Comparison of ENCODE assay signal across 8 cellular contexts in the genomic region with DNA sequence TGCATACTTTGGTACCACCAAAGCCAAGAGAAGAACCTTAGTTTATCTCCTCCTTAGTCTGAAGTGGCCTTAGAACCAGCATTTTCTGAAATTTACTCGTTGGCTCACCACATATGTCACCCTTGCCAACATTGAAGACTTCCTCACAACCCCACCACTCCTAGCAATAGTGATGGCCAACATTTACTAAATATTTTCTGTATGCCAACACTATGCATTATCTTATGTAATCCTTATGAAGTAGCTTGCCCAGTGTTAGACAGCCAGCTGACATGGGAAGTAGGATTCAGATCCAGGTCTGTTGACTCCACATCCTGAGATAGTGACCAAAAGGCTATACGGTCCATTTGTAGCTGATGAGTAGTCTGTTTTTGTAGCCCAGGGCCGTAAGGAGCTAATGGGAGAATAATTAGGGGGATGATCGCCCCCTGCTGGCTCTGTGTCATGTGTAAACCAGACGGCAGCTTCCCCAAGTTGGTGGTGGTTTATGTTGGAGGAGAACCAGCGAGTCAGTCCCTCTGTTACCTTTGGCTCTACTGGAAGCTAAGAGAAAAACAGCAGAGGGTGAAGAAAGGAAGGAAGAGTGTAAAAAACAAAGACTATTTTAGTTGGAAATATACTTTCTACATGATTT.
A peak's percentile ranks its signal among the peaks of the same experiment; 100 is the strongest.
DNase-seq lines count a peak whose midpoint lies in the region; ATAC-seq, FAIRE-seq and TF ChIP-seq lines count a peak whose summit lies in the region.

No MANE protein-coding gene starts in this region.

- peak; percentile 86 for ATAC-seq in GM21390 (IDR thresholded peaks at IDR 0.05; ENCODE audit: unreplicated experiment)

- H3K36me3 ChIP-seq in cardiac muscle cell: no peaks in the 10 kb centered on the region

- H3K27me3 ChIP-seq in cardiac muscle cell: no peaks in the 10 kb centered on the region

- peaks cover 11% of the 10 kb centered on the region for H3K4me1 ChIP-seq in cardiac muscle cell (ENCODE audit: low read depth)

- peak; percentile 75 for TF ChIP-seq CTCF in cardiac muscle cell (IDR thresholded peaks at IDR 0.05; ENCODE audit: low read depth, low read length)

- H3K27ac ChIP-seq in cardiac muscle cell: no peak overlapping the region

- peak; percentile 63 for DNase-seq in CD1c-positive myeloid dendritic cell (ENCODE audit: extremely low spot score)
- DNase-seq in NAMALWA (ENCODE audit: low spot score): peak; percentile 77
- DNase-seq in SKM-1 (lab: John Stamatoyannopoulos, UW; ENCODE audit: unreplicated experiment): peak; percentile 59
- peak; percentile 16 for DNase-seq in activated naive CD8-positive, alpha-beta T cell treated with anti-CD3 and anti-CD28 coated beads, Interleukin-2, amount 50 U/mL, for 16 hours (ENCODE audit: low read depth, low spot score)
- DNase-seq in cardiac muscle cell (ENCODE audit: low read depth in 1 of 2, low spot score in 1 of 2): peak; percentile 86 to 97
- peak; percentile 72 for DNase-seq in pulmonary artery endothelial cell (ENCODE audit: low read depth, low spot score)
- DNase-seq in urothelium cell line (ENCODE audit: low spot score): peak; percentile 67

- no peak for FAIRE-seq in urothelium cell line (lab: Jason Lieb, UNC)

- no peak overlapping the region for H3K4me3 ChIP-seq in cardiac muscle cell

- H3K9me3 ChIP-seq in cardiac muscle cell (ENCODE audit: low read depth): no peaks in the 10 kb centered on the region

Comparison
In these comparisons a context has a peak if more than half of its experiments do, and no peak if none do; other contexts are left out.
1. DNase-seq: peak in every context shown above with its lines; median percentile 92 in cardiac muscle cell; 77 in NAMALWA; 72 in pulmonary artery endothelial cell; 67 in urothelium cell line; 63 in CD1c-positive myeloid dendritic cell; 59 in SKM-1; 16 in activated naive CD8-positive, alpha-beta T cell treated with anti-CD3 and anti-CD28 coated beads, Interleukin-2, amount 50 U/mL, for 16 hours.